ENCODE assay signal across 2 cellular contexts in the genomic region with DNA sequence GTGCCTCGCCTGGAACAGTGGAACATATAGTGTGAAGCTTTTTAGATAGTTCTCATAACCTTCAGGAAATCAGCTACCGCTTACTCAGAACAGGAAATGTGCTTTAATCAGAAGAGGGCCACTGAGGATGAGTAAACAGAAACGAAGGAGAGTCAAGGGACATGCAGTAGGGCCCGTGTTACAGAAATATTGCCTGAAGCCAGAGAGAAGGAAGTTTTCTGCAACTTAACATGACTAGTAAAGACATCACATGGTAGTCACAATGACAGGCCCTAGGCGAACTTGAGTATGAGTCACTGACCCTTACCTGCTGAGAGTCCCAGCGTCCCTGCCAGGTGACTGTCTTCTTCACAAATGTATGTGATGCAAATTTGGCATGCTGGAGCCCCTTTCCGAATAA.
TF ChIP-seq lines count a peak whose summit lies in the region.

No MANE protein-coding gene starts in this region.

TF ChIP-seq in HepG2, 621 proteins besides CTCF, POLR2A, EP300 and RAD21:
- no peak for TF ChIP-seq NKX3-1 (CRISPR knock-in tag; IDR thresholded peaks at IDR 0.05)
- TF ChIP-seq ZNF792 (CRISPR knock-in tag; IDR thresholded peaks at IDR 0.05), result no peak
- no peak for TF ChIP-seq JUN (CRISPR knock-in tag; IDR thresholded peaks at IDR 0.05)
- TF ChIP-seq SMAD3 (CRISPR knock-in tag; IDR thresholded peaks at IDR 0.05), result no peak
- no peak for TF ChIP-seq XRCC5 (optimal IDR thresholded peaks at IDR 0.05; ENCODE audit: low read length)
TF ChIP-seq in HepG2: peak in this region for 0.

TF ChIP-seq in endothelial cell of umbilical vein, 7 proteins besides CTCF, POLR2A, EP300 and RAD21:
- no peak for TF ChIP-seq MYC (IDR thresholded peaks at IDR 0.05; ENCODE audit: low read depth, low read length)
- no peak for TF ChIP-seq GATA2 (IDR thresholded peaks at IDR 0.05; ENCODE audit: insufficient read depth, insufficient read length, low read depth, low read length)
- TF ChIP-seq JUN (IDR thresholded peaks at IDR 0.05; ENCODE audit: borderline replicate concordance, insufficient read depth, insufficient read length, low read depth), result peak; percentile 13
- TF ChIP-seq EZH2 (IDR thresholded peaks at IDR 0.05; ENCODE audit: borderline replicate concordance, low read depth, low read length, severe bottlenecking), result no peak
- peak; percentile 45 for TF ChIP-seq FOS (IDR thresholded peaks at IDR 0.05; ENCODE audit: borderline replicate concordance, insufficient read depth, low read length)
- no peak for TF ChIP-seq POLR2AphosphoS5 (IDR thresholded peaks at IDR 0.05; ENCODE audit: insufficient read depth, low read depth, low read length)
- TF ChIP-seq, protein P1, sequence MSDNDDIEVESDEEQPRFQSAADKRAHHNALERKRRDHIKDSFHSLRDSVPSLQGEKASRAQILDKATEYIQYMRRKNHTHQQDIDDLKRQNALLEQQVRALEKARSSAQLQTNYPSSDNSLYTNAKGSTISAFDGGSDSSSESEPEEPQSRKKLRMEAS (IDR thresholded peaks at IDR 0.05; ENCODE audit: insufficient read depth, insufficient read length), result no peak
